32 cellular contexts compared by ENCODE assay signal in genomic region chr4:123484291-123484926, GRCh38.
DNase-seq lines count a peak whose midpoint lies in the region; ATAC-seq, FAIRE-seq and TF ChIP-seq lines count a peak whose summit lies in the region.
"Had no signal": no experiment of that assay in that cellular context is flagged by ENCODE, and none has a peak within 500 bp of the region (broad histone marks: within the 10 kb centered on the region; RNA-seq: fewer than 3 reads in every experiment).

No MANE protein-coding gene starts in this region.

- in situ Hi-C loops in HepG2 (cut with HindIII; ENCODE audit: extremely low pct_ligation_motif_present, low pct_unique_long_range_greater_than_20kb) (no loop called here), gastrocnemius medialis (cut with MboI; ENCODE audit: low sequenced_read_pairs in 4 of 4) (no loop called here)

- H4K20me1 ChIP-seq in HepG2 (ENCODE audit: insufficient read depth, low read length) (no peaks in the 10 kb centered on the region), MM.1S (ENCODE audit: insufficient read depth, low read length) (no peaks in the 10 kb centered on the region)

- TF ChIP-seq POLR2A in HepG2 (IDR thresholded peaks at IDR 0.05; ENCODE audit: insufficient read depth in 1 of 2, low read depth in 2 of 2, low read length in 2 of 2) (no peak), right lobe of liver (IDR thresholded peaks at IDR 0.05) (no peak), gastrocnemius medialis (IDR thresholded peaks at IDR 0.05) (no peak)

- FAIRE-seq in HepG2 (lab: Jason Lieb, UNC) = no peak
- FAIRE-seq: GM18507, kidney had no signal

- peaks cover 75% of the 10 kb centered on the region for H3K4me1 ChIP-seq in HepG2 (ENCODE audit: insufficient read depth, low read length)
- peaks cover 0 to 8% (median 0%) of the 10 kb centered on the region in 4 donors for H3K4me1 ChIP-seq in right lobe of liver
- peaks cover 0 to under 1% of the 10 kb centered on the region in 2 donors for H3K4me1 ChIP-seq in gastrocnemius medialis
- H3K4me1 ChIP-seq in MM.1S (ENCODE audit: low read length) = no peaks in the 10 kb centered on the region
- H3K4me1 ChIP-seq: breast epithelium, colonic mucosa, gastroesophageal sphincter, lower lobe of right lung, uterus had no signal

- H3K9ac ChIP-seq in HepG2 (ENCODE audit: insufficient read depth, low read depth, low read length) (no peak overlapping the region), MM.1S (ENCODE audit: low read length) (no peak overlapping the region)

- H3K4me3 ChIP-seq in HepG2 (replicated peaks in 1 of 3; ENCODE audit: insufficient read depth in 1 of 3, low read depth in 2 of 3, low read length in 3 of 3) (no peak overlapping the region), right lobe of liver (no peak overlapping the region), gastrocnemius medialis (no peak overlapping the region), MM.1S (ENCODE audit: low read length) (no peak overlapping the region)
- H3K4me3 ChIP-seq: breast epithelium, colonic mucosa, gastroesophageal sphincter, lower lobe of right lung, mucosa of descending colon, psoas muscle, skin epidermis, uterus had no signal

- H3K79me2 ChIP-seq in HepG2 (ENCODE audit: insufficient read depth, low read length) (no peaks in the 10 kb centered on the region), MM.1S (ENCODE audit: low read length) (no peaks in the 10 kb centered on the region)

- WGBS in HepG2 (ENCODE audit: low lambda C conversion rate) = 65% methylated on average over 4 of the region's 4 CpGs
- WGBS in right lobe of liver (ENCODE audit: insufficient coverage, low coverage, low lambda C conversion rate, missing lambda C conversion rate) = 85% methylated on average over 4 of the region's 4 CpGs

- ATAC-seq in HepG2 (peak; percentile 49), right lobe of liver (no peak), GM21447 (IDR thresholded peaks at IDR 0.05; ENCODE audit: unreplicated experiment) (no peak), gastrocnemius medialis (no peak)
- ATAC-seq: activated CD8-positive, alpha-beta T cell treated with anti-CD3 and anti-CD28 coated beads, Interleukin-2, amount 10 ng/mL, durations not matched to agents 7 days and 5 days; effector memory CD8-positive, alpha-beta T cell; esophagus mucosa; gastroesophageal sphincter; lower lobe of right lung; mucosa of descending colon; psoas muscle; stimulated activated effector memory CD8-positive, alpha-beta T cell treated with anti-CD3 and anti-CD28 coated beads, Interleukin-12 subunit alpha, Interleukin-12 subunit beta, amount 100 ng/mL, for 72 hours had no signal

- no peak for TF ChIP-seq RAD21 in HepG2 (CRISPR knock-in tag; IDR thresholded peaks at IDR 0.05)

- CTCF ChIA-PET in HepG2 (lab: Yijun Ruan, JAX; ENCODE audit: low intra/inter-chr PET ratio, low total read pairs) = no interaction called here

- peak overlapping the region; percentile 19 for H3K27ac ChIP-seq in HepG2 (ENCODE audit: extremely low read length, insufficient read depth, low read length)
- H3K27ac ChIP-seq in right lobe of liver = no peak overlapping the region
- H3K27ac ChIP-seq in gastrocnemius medialis = no peak overlapping the region
- H3K27ac ChIP-seq in MM.1S (ENCODE audit: low read length) = no peak overlapping the region
- H3K27ac ChIP-seq: breast epithelium, C4-2B, colonic mucosa, gastroesophageal sphincter, lower lobe of right lung, psoas muscle, skin epidermis, uterus had no signal

- H3K9me2 ChIP-seq in MM.1S (replicated peaks; ENCODE audit: insufficient read depth, low read length) = no peaks in the 10 kb centered on the region

- intact Hi-C loops in HepG2 (cut with micrococcal nuclease; ENCODE audit: unreplicated experiment) (loop anchor here (1.0 kb wide), 1 partner anchor 104 kb away; no protein-coding TSS in a partner anchor), right lobe of liver (cut with DNase I) (no loop called here), gastrocnemius medialis (cut with DNase I; ENCODE audit: low total_unique reads) (no loop called here)

- no TSS peak for BruUV-seq in HepG2 (replicated peaks; lab: Mats Ljungman, UMichigan)

- H3K27me3 ChIP-seq in HepG2 (ENCODE audit: control insufficient read depth in 1 of 2, insufficient read depth in 2 of 2, low read length in 2 of 2) (no peaks in the 10 kb centered on the region), right lobe of liver (no peaks in the 10 kb centered on the region), gastrocnemius medialis (no peaks in the 10 kb centered on the region), MM.1S (replicated peaks; ENCODE audit: insufficient read depth, low read length) (no peaks in the 10 kb centered on the region)
- H3K27me3 ChIP-seq: breast epithelium, colonic mucosa, gastroesophageal sphincter, uterus had no signal

- peak; percentile 51 for DNase-seq in HepG2 (ENCODE audit: low spot score)
- no peak for DNase-seq in right lobe of liver
- peak; percentile 42 for DNase-seq in NCI-H2171 (lab: John Stamatoyannopoulos, UW)
- peak; percentile 24 for DNase-seq in astrocyte of the hippocampus (ENCODE audit: low read depth, low spot score)
- no peak for DNase-seq in gastrocnemius medialis
- DNase-seq in NCI-H1694 (lab: John Stamatoyannopoulos, UW) = no peak
- DNase-seq in MM.1S = no peak
- DNase-seq: activated CD4-positive, CD25-positive, alpha-beta regulatory T cell treated with anti-CD3 and anti-CD28 coated beads, Interleukin-2, amount 50 U/mL, for 72 hours; activated CD8-positive, alpha-beta T cell treated with anti-CD3 and anti-CD28 coated beads, Interleukin-2, amount 10 ng/mL, durations not matched to agents 7 days and 5 days; activated naive CD4-positive, alpha-beta T cell treated with Interleukin-2 at 50 U/mL for 16 hours; activated T-cell treated with anti-CD3 and anti-CD28 coated beads, Interleukin-2, amount 50 U/mL, for 1 hour; colonic mucosa; effector memory CD8-positive, alpha-beta T cell; GDM1; HCEC 1CT; Karpas-422; kidney; lower lobe of right lung; mucosa of descending colon; NCI-H226; psoas muscle; Right ventricle myocardium superior; stimulated activated CD4-positive, alpha-beta T cell treated with anti-CD3 and anti-CD28 coated beads, Interleukin-2, amount 100 ng/mL, for 24 hours; uterus had no signal

- POLR2A ChIA-PET in HepG2 (lab: Yijun Ruan, JAX) = interaction anchor here (3.1 kb wide), 1 partner anchor 20 kb away, joined by 13 read pairs; no protein-coding TSS in a partner anchor

- H3K4me2 ChIP-seq in HepG2 (ENCODE audit: low read depth, low read length) = no peak overlapping the region
- no peak overlapping the region for H3K4me2 ChIP-seq in MM.1S (ENCODE audit: low read depth, low read length)

- H3K36me3 ChIP-seq in HepG2 (replicated peaks in 1 of 2; ENCODE audit: control insufficient read depth in 1 of 2, insufficient read depth in 2 of 2, low read length in 2 of 2) (no peaks in the 10 kb centered on the region), right lobe of liver (no peaks in the 10 kb centered on the region), gastrocnemius medialis (no peaks in the 10 kb centered on the region), MM.1S (replicated peaks; ENCODE audit: insufficient read depth, low read length) (no peaks in the 10 kb centered on the region)
- H3K36me3 ChIP-seq: breast epithelium, colonic mucosa, gastroesophageal sphincter, lower lobe of right lung, uterus had no signal

- TF ChIP-seq CTCF in HepG2 (CRISPR knock-in tag; IDR thresholded peaks at IDR 0.05) (no peak), right lobe of liver (IDR thresholded peaks at IDR 0.05) (no peak), gastrocnemius medialis (IDR thresholded peaks at IDR 0.05 in 4 of 5, conservative IDR thresholded peaks at IDR 0.05 in 1 of 5) (no peak), MM.1S (IDR thresholded peaks at IDR 0.05; ENCODE audit: low read length) (no peak)

- TF ChIP-seq EP300 in HepG2 (IDR thresholded peaks at IDR 0.05; ENCODE audit: low read depth in 2 of 2, low read length in 2 of 2) (no peak), HepG2 (CRISPR knock-in tag; IDR thresholded peaks at IDR 0.05; ENCODE audit: borderline replicate concordance) (no peak)

- H2AFZ ChIP-seq in HepG2 (ENCODE audit: low read length) = no peak overlapping the region
- no peak overlapping the region for H2AFZ ChIP-seq in MM.1S (ENCODE audit: low read length)

- H3F3A ChIP-seq in MM.1S (ENCODE audit: insufficient read depth, low read length) = no peaks in the 10 kb centered on the region

- no peaks in the 10 kb centered on the region for H3K9me3 ChIP-seq in HepG2 (ENCODE audit: low read length)
- no peaks in the 10 kb centered on the region for H3K9me3 ChIP-seq in right lobe of liver
- no peaks in the 10 kb centered on the region for H3K9me3 ChIP-seq in gastrocnemius medialis
- H3K9me3 ChIP-seq in MM.1S (replicated peaks; ENCODE audit: insufficient read depth, low read length) = no peaks in the 10 kb centered on the region
- H3K9me3 ChIP-seq: breast epithelium, colonic mucosa, gastroesophageal sphincter, lower lobe of right lung, mucosa of descending colon, psoas muscle, uterus had no signal

TF ChIP-seq in HepG2, 621 proteins besides CTCF, POLR2A, EP300 and RAD21 (continues in another document):
- peak; percentile 17; the same call in 1 of the 2 replicates for TF ChIP-seq NCOA2 (CRISPR knock-in tag; IDR thresholded peaks at IDR 0.05)
- TF ChIP-seq ZNF432 (CRISPR knock-in tag; IDR thresholded peaks at IDR 0.05; ENCODE audit: borderline replicate concordance) = no peak
- TF ChIP-seq SOX13 (IDR thresholded peaks at IDR 0.05) = no peak
- TF ChIP-seq SOX13 (CRISPR knock-in tag; conservative IDR thresholded peaks at IDR 0.05 in 1 of 2, IDR thresholded peaks at IDR 0.05 in 1 of 2) = peak in 1 of 2 experiments; percentile 18; a peak in 1 of 4 replicates
- TF ChIP-seq GATA4 (IDR thresholded peaks at IDR 0.05; ENCODE audit: borderline replicate concordance, low read depth) = no peak

Comparison
In these comparisons a context has a peak if more than half of its experiments do, and no peak if none do; other contexts are left out.
1. DNase-seq: peak in HepG2 (single experiment), NCI-H2171 (single experiment) and astrocyte of the hippocampus (single experiment); none in right lobe of liver (0 of 3), gastrocnemius medialis (0 of 2), NCI-H1694 (single experiment) and MM.1S (single experiment).